ENCODE assay signal across 1 cellular context in the genomic region with DNA sequence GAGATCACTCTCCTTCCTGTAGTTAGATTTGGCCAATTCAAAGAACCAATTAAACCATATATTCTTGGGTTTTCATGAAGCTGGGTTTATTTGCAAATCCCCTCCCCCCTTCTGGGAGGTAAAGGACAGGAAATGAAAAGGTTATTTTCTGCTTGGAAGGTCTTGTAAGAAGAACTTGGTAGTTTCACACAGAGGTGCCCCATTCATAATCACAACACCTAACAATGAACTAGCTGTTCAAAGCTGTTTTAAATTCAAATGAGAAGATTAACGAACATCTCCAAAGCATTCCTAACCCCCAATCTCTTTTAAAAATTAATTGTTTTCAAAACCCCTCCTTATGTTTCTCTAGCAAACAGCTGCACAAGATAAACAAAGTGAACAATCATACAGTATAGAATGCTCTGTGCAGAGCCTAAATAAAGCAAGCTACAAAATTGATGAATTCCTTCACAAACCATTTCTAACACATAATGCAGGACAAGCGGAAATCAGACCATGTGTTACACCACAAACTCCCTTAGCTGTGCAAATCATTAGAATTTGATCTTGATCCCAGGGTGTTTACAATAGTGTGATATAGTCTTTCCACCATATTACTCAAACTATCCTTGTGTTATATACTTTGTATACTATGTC.
TF ChIP-seq lines count a peak whose summit lies in the region.

No MANE protein-coding gene starts in this region.

TF ChIP-seq in WTC11, 78 proteins besides CTCF, POLR2A, EP300 and RAD21 (continued from another document):
- TF ChIP-seq GABPB1 (CRISPR knock-in tag; IDR thresholded peaks at IDR 0.05) (no peak), SMAD3 (CRISPR knock-in tag; IDR thresholded peaks at IDR 0.05; ENCODE audit: borderline replicate concordance) (no peak)
- TF ChIP-seq, protein P1, sequence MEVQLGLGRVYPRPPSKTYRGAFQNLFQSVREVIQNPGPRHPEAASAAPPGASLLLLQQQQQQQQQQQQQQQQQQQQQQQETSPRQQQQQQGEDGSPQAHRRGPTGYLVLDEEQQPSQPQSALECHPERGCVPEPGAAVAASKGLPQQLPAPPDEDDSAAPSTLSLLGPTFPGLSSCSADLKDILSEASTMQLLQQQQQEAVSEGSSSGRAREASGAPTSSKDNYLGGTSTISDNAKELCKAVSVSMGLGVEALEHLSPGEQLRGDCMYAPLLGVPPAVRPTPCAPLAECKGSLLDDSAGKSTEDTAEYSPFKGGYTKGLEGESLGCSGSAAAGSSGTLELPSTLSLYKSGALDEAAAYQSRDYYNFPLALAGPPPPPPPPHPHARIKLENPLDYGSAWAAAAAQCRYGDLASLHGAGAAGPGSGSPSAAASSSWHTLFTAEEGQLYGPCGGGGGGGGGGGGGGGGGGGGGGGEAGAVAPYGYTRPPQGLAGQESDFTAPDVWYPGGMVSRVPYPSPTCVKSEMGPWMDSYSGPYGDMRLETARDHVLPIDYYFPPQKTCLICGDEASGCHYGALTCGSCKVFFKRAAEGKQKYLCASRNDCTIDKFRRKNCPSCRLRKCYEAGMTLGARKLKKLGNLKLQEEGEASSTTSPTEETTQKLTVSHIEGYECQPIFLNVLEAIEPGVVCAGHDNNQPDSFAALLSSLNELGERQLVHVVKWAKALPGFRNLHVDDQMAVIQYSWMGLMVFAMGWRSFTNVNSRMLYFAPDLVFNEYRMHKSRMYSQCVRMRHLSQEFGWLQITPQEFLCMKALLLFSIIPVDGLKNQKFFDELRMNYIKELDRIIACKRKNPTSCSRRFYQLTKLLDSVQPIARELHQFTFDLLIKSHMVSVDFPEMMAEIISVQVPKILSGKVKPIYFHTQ (CRISPR knock-in tag; IDR thresholded peaks at IDR 0.05) = no peak
